Comparison of ENCODE assay signal across 28 cellular contexts in genomic region chr1:217049081-217049480, GRCh38.
"Had no signal": no experiment of that assay in that cellular context is flagged by ENCODE, and none has a peak within 500 bp of the region (broad histone marks: within the 10 kb centered on the region; RNA-seq: fewer than 3 reads in every experiment).

No MANE protein-coding gene starts in this region.

- H3K9me3 Mint-ChIP-seq: stimulated activated naive B cell treated with anti-CD40 and anti-IgM and Interleukin-4, amounts not matched to agents 10 μg/mL and 1 μg/mL and 100 μg/mL, for 72 hours; stimulated activated naive CD8-positive, alpha-beta T cell treated with anti-CD3 and anti-CD28 coated beads, Interleukin-15, Interleukin-2, amounts not matched to agents 100 ng/mL and 50 ng/mL, for 24 hours; type B pancreatic cell had no signal

- H3K36me3 ChIP-seq: stomach, suprapubic skin, thoracic aorta, thyroid gland, tibial artery, tibial nerve, transverse colon, upper lobe of left lung, upper lobe of right lung, uterus, vagina had no signal

- H3K9me3 ChIP-seq: stomach, suprapubic skin, testis, thoracic aorta, thyroid gland, tibial artery, tibial nerve, transverse colon, upper lobe of left lung, upper lobe of right lung, uterus, vagina had no signal

- H3K4me1 Mint-ChIP-seq: stimulated activated effector memory CD8-positive, alpha-beta T cell treated with anti-CD3 and anti-CD28 coated beads, Interleukin-12 subunit alpha, Interleukin-12 subunit beta, amount 100 ng/mL, for 72 hours; stimulated activated memory B cell treated with anti-CD40 and anti-IgM and Interleukin-4, amounts not matched to agents 10 μg/mL and 1 μg/mL and 100 μg/mL, for 72 hours; stimulated activated naive B cell treated with anti-CD40 and anti-IgM and Interleukin-4, amounts not matched to agents 10 μg/mL and 1 μg/mL and 100 μg/mL, for 72 hours; stimulated activated naive CD8-positive, alpha-beta T cell treated with anti-CD3 and anti-CD28 coated beads, Interleukin-15, amount 100 ng/mL, for 72 hours had no signal

- H3K27ac Mint-ChIP-seq: stimulated activated effector memory CD8-positive, alpha-beta T cell treated with anti-CD3 and anti-CD28 coated beads, Interleukin-12 subunit alpha, Interleukin-12 subunit beta, amount 100 ng/mL, for 72 hours; stimulated activated memory B cell treated with anti-CD40 and anti-IgM and Interleukin-4, amounts not matched to agents 10 μg/mL and 1 μg/mL and 100 μg/mL, for 72 hours; stimulated activated naive B cell treated with anti-CD40 and anti-IgM and Interleukin-4, amounts not matched to agents 10 μg/mL and 1 μg/mL and 100 μg/mL, for 72 hours; stimulated activated naive CD8-positive, alpha-beta T cell treated with anti-CD3 and anti-CD28 coated beads, Interleukin-15, amount 100 ng/mL, for 72 hours; stimulated activated naive CD8-positive, alpha-beta T cell treated with anti-CD3 and anti-CD28 coated beads, Interleukin-15, Interleukin-2, amounts not matched to agents 100 ng/mL and 50 ng/mL, for 24 hours; type B pancreatic cell had no signal

- H3K36me3 Mint-ChIP-seq: stimulated activated effector memory CD8-positive, alpha-beta T cell treated with anti-CD3 and anti-CD28 coated beads, Interleukin-12 subunit alpha, Interleukin-12 subunit beta, amount 100 ng/mL, for 72 hours; stimulated activated memory B cell treated with anti-CD40 and anti-IgM and Interleukin-4, amounts not matched to agents 10 μg/mL and 1 μg/mL and 100 μg/mL, for 72 hours; stimulated activated naive B cell treated with anti-CD40 and anti-IgM and Interleukin-4, amounts not matched to agents 10 μg/mL and 1 μg/mL and 100 μg/mL, for 72 hours; type B pancreatic cell had no signal

- H3K27ac ChIP-seq: stomach, suprapubic skin, testis, thoracic aorta, thyroid gland, tibial artery, tibial nerve, transverse colon, upper lobe of left lung, upper lobe of right lung, uterus, vagina had no signal

- H3K4me1 ChIP-seq: stomach, suprapubic skin, testis, tibial nerve, transverse colon, upper lobe of left lung, upper lobe of right lung, uterus, vagina had no signal

- ATAC-seq: stimulated activated effector memory CD8-positive, alpha-beta T cell treated with anti-CD3 and anti-CD28 coated beads, Interleukin-12 subunit alpha, Interleukin-12 subunit beta, amount 100 ng/mL, for 72 hours; stimulated activated memory B cell treated with anti-CD40 and anti-IgM and Interleukin-4, amounts not matched to agents 10 μg/mL and 1 μg/mL and 100 μg/mL, for 72 hours; stimulated activated naive CD8-positive, alpha-beta T cell treated with anti-CD3 and anti-CD28 coated beads, Interleukin-15, amount 100 ng/mL, for 72 hours; stimulated activated naive CD8-positive, alpha-beta T cell treated with anti-CD3 and anti-CD28 coated beads, Interleukin-15, Interleukin-2, amounts not matched to agents 100 U/mL and 50 U/mL, for 24 hours had no signal

- H3K4me3 ChIP-seq: stomach, suprapubic skin, testis, thoracic aorta, thyroid gland, tibial artery, tibial nerve, transverse colon, upper lobe of left lung, upper lobe of right lung, uterus, vagina had no signal

- H3K4me3 Mint-ChIP-seq: stimulated activated effector memory CD8-positive, alpha-beta T cell treated with anti-CD3 and anti-CD28 coated beads, Interleukin-12 subunit alpha, Interleukin-12 subunit beta, amount 100 ng/mL, for 72 hours; stimulated activated memory B cell treated with anti-CD40 and anti-IgM and Interleukin-4, amounts not matched to agents 10 μg/mL and 1 μg/mL and 100 μg/mL, for 72 hours; stimulated activated naive B cell treated with anti-CD40 and anti-IgM and Interleukin-4, amounts not matched to agents 10 μg/mL and 1 μg/mL and 100 μg/mL, for 72 hours; stimulated activated naive CD8-positive, alpha-beta T cell treated with anti-CD3 and anti-CD28 coated beads, Interleukin-15, amount 100 ng/mL, for 72 hours; stimulated activated naive CD8-positive, alpha-beta T cell treated with anti-CD3 and anti-CD28 coated beads, Interleukin-15, Interleukin-2, amounts not matched to agents 100 ng/mL and 50 ng/mL, for 24 hours; type B pancreatic cell had no signal

- DNase-seq: stimulated activated CD4-positive, alpha-beta T cell treated with anti-CD3 and anti-CD28 coated beads, Interleukin-2, amount 100 ng/mL, for 48 hours; stimulated activated CD4-positive, alpha-beta T cell treated with anti-CD3 and anti-CD28 coated beads, Interleukin-4, amount 100 ng/mL, for 1 hour; stimulated activated CD4-positive, alpha-beta T cell treated with anti-CD3 and anti-CD28 coated beads, Interleukin-4, amount 100 ng/mL, for 24 hours; stimulated activated CD4-positive, alpha-beta T cell treated with anti-CD3 and anti-CD28 coated beads, Interleukin-4, amount 100 ng/mL, for 4 hours; stimulated activated CD8-positive, alpha-beta memory T cell treated with anti-CD3 and anti-CD28 coated beads, Interleukin-4, amount 100 ng/mL, for 48 hours; stimulated activated naive B cell treated with anti-CD40 and anti-IgM and Interleukin-4, amounts not matched to agents 10 μg/mL and 1 μg/mL and 100 μg/mL, for 72 hours; stimulated activated naive CD4-positive, alpha-beta T cell; stimulated activated naive CD4-positive, alpha-beta T cell treated with Interleukin-2 at 50 U/mL for 16 hours; stimulated activated naive CD8-positive, alpha-beta T cell treated with anti-CD3 and anti-CD28 coated beads, Interleukin-15, amount 100 ng/mL, for 72 hours; stomach; substantia nigra; thyroid gland; tibial artery; transverse colon; upper lobe of left lung; upper lobe of right lung; uterus had no signal

- H3K27me3 Mint-ChIP-seq: stimulated activated memory B cell treated with anti-CD40 and anti-IgM and Interleukin-4, amounts not matched to agents 10 μg/mL and 1 μg/mL and 100 μg/mL, for 72 hours; stimulated activated naive B cell treated with anti-CD40 and anti-IgM and Interleukin-4, amounts not matched to agents 10 μg/mL and 1 μg/mL and 100 μg/mL, for 72 hours; stimulated activated naive CD8-positive, alpha-beta T cell treated with anti-CD3 and anti-CD28 coated beads, Interleukin-15, amount 100 ng/mL, for 72 hours; stimulated activated naive CD8-positive, alpha-beta T cell treated with anti-CD3 and anti-CD28 coated beads, Interleukin-15, Interleukin-2, amounts not matched to agents 100 ng/mL and 50 ng/mL, for 24 hours; type B pancreatic cell had no signal

- FAIRE-seq: urothelium cell line had no signal

- H3K27me3 ChIP-seq: stomach, suprapubic skin, testis, thyroid gland, tibial artery, tibial nerve, transverse colon, upper lobe of left lung, upper lobe of right lung, uterus, vagina had no signal
